In the genomic region with DNA sequence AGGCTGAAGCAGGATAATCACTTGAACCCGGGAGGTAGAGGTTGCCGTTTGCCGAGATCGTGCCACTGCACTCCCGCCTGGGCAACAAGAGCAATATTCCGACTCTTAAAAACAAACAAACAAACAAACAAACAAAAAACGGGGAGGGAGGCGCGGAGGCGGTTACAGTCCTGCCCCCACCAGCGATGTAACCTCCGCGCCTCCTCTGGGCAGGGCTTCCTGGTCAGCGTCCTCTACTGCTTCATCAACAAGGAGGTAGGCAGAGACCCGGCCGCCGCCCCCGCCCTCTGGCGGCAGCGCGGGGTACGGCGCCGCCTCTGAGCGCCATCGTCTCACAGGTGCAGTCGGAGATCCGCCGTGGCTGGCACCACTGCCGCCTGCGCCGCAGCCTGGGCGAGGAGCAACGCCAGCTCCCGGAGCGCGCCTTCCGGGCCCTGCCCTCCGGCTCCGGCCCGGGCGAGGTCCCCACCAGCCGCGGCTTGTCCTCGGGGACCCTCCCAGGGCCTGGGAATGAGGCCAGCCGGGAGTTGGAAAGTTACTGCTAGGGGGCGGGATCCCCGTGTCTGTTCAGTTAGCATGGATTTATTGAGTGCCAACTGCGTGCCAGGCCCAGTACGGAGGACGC, we compare ENCODE assay signal across 1 cellular context.
A peak's percentile ranks its signal among the peaks of the same experiment; 100 is the strongest.
TF ChIP-seq lines count a peak whose summit lies in the region.

No MANE protein-coding gene starts in this region.

TF ChIP-seq in HepG2, 621 proteins besides CTCF, POLR2A, EP300 and RAD21 (continued from another document and continues in another):
- TF ChIP-seq, protein P1, sequence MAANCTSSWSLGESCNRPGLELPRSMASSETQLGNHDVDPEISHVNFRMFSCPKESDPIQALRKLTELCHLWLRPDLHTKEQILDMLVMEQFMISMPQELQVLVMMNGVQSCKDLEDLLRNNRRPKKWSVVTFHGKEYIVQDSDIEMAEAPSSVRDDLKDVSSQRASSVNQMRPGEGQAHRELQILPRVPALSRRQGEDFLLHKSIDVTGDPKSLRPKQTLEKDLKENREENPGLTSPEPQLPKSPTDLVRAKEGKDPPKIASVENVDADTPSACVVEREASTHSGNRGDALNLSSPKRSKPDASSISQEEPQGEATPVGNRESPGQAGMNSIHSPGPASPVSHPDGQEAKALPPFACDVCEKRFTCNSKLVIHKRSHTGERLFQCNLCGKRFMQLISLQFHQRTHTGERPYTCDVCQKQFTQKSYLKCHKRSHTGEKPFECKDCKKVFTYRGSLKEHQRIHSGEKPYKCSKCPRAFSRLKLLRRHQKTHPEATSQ (CRISPR knock-in tag; IDR thresholded peaks at IDR 0.05; ENCODE audit: borderline replicate concordance): 0 out of 2 replicates have a peak, but pooled peaks have one; percentile 33
- TF ChIP-seq, protein P2, sequence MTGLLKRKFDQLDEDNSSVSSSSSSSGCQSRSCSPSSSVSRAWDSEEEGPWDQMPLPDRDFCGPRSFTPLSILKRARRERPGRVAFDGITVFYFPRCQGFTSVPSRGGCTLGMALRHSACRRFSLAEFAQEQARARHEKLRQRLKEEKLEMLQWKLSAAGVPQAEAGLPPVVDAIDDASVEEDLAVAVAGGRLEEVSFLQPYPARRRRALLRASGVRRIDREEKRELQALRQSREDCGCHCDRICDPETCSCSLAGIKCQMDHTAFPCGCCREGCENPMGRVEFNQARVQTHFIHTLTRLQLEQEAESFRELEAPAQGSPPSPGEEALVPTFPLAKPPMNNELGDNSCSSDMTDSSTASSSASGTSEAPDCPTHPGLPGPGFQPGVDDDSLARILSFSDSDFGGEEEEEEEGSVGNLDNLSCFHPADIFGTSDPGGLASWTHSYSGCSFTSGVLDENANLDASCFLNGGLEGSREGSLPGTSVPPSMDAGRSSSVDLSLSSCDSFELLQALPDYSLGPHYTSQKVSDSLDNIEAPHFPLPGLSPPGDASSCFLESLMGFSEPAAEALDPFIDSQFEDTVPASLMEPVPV (CRISPR knock-in tag; IDR thresholded peaks at IDR 0.05): peak; percentile 81; the same call in 1 of the 2 replicates
- TF ChIP-seq, protein P3, sequence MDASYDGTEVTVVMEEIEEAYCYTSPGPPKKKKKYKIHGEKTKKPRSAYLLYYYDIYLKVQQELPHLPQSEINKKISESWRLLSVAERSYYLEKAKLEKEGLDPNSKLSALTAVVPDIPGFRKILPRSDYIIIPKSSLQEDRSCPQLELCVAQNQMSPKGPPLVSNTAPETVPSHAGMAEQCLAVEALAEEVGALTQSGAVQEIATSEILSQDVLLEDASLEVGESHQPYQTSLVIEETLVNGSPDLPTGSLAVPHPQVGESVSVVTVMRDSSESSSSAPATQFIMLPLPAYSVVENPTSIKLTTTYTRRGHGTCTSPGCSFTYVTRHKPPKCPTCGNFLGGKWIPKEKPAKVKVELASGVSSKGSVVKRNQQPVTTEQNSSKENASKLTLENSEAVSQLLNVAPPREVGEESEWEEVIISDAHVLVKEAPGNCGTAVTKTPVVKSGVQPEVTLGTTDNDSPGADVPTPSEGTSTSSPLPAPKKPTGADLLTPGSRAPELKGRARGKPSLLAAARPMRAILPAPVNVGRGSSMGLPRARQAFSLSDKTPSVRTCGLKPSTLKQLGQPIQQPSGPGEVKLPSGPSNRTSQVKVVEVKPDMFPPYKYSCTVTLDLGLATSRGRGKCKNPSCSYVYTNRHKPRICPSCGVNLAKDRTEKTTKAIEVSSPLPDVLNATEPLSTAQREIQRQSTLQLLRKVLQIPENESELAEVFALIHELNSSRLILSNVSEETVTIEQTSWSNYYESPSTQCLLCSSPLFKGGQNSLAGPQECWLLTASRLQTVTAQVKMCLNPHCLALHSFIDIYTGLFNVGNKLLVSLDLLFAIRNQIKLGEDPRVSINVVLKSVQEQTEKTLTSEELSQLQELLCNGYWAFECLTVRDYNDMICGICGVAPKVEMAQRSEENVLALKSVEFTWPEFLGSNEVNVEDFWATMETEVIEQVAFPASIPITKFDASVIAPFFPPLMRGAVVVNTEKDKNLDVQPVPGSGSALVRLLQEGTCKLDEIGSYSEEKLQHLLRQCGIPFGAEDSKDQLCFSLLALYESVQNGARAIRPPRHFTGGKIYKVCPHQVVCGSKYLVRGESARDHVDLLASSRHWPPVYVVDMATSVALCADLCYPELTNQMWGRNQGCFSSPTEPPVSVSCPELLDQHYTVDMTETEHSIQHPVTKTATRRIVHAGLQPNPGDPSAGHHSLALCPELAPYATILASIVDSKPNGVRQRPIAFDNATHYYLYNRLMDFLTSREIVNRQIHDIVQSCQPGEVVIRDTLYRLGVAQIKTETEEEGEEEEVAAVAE (CRISPR knock-in tag; IDR thresholded peaks at IDR 0.05; ENCODE audit: borderline replicate concordance): no peak
- no peak for TF ChIP-seq HOXA7 (CRISPR knock-in tag; IDR thresholded peaks at IDR 0.05)
- TF ChIP-seq SOX5 (CRISPR knock-in tag; IDR thresholded peaks at IDR 0.05; ENCODE audit: borderline replicate concordance): peak; percentile 24; the same call in 1 of the 2 replicates
- peak; percentile 76; the same call in 1 of the 2 replicates for TF ChIP-seq SAFB2 (CRISPR knock-in tag; IDR thresholded peaks at IDR 0.05; ENCODE audit: borderline replicate concordance, low read depth)
- no peak for TF ChIP-seq ZNF749 (CRISPR knock-in tag; IDR thresholded peaks at IDR 0.05; ENCODE audit: borderline replicate concordance)
- TF ChIP-seq SOX13 (IDR thresholded peaks at IDR 0.05): no peak
- peak in 1 of 2 experiments; percentile 41; a peak in 1 of 4 replicates for TF ChIP-seq SOX13 (CRISPR knock-in tag; conservative IDR thresholded peaks at IDR 0.05 in 1 of 2, IDR thresholded peaks at IDR 0.05 in 1 of 2)
- TF ChIP-seq TARDBP (CRISPR knock-in tag; IDR thresholded peaks at IDR 0.05): peak; percentile 51; the same call in 1 of the 2 replicates
- TF ChIP-seq HDAC2 (CRISPR knock-in tag; IDR thresholded peaks at IDR 0.05): peak; percentile 29; the same call in 1 of the 2 replicates
- TF ChIP-seq IRF2 (CRISPR knock-in tag; IDR thresholded peaks at IDR 0.05): 0 out of 2 replicates have a peak, but pooled peaks have one; percentile 32
- TF ChIP-seq, protein P4, sequence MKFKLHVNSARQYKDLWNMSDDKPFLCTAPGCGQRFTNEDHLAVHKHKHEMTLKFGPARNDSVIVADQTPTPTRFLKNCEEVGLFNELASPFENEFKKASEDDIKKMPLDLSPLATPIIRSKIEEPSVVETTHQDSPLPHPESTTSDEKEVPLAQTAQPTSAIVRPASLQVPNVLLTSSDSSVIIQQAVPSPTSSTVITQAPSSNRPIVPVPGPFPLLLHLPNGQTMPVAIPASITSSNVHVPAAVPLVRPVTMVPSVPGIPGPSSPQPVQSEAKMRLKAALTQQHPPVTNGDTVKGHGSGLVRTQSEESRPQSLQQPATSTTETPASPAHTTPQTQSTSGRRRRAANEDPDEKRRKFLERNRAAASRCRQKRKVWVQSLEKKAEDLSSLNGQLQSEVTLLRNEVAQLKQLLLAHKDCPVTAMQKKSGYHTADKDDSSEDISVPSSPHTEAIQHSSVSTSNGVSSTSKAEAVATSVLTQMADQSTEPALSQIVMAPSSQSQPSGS (CRISPR knock-in tag; IDR thresholded peaks at IDR 0.05): 0 out of 2 replicates have a peak, but pooled peaks have one; percentile 44
- TF ChIP-seq BCL6 (CRISPR knock-in tag; IDR thresholded peaks at IDR 0.05): 0 out of 2 replicates have a peak, but pooled peaks have one; percentile 46
- TF ChIP-seq SKI (IDR thresholded peaks at IDR 0.05; ENCODE audit: partially characterized antibody): no peak
- peak; percentile 29 for TF ChIP-seq MED8 (CRISPR knock-in tag; IDR thresholded peaks at IDR 0.05; ENCODE audit: insufficient replicate concordance)
- TF ChIP-seq, protein P5, sequence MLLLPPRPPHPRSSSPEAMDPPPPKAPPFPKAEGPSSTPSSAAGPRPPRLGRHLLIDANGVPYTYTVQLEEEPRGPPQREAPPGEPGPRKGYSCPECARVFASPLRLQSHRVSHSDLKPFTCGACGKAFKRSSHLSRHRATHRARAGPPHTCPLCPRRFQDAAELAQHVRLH (CRISPR knock-in tag; IDR thresholded peaks at IDR 0.05; ENCODE audit: borderline replicate concordance, low read depth): peak; percentile 52; the same call in 1 of the 2 replicates
- TF ChIP-seq YY1 (IDR thresholded peaks at IDR 0.05; ENCODE audit: insufficient read depth, insufficient replicate concordance, low read depth, low read length): peak; percentile 74
- TF ChIP-seq, protein P6, sequence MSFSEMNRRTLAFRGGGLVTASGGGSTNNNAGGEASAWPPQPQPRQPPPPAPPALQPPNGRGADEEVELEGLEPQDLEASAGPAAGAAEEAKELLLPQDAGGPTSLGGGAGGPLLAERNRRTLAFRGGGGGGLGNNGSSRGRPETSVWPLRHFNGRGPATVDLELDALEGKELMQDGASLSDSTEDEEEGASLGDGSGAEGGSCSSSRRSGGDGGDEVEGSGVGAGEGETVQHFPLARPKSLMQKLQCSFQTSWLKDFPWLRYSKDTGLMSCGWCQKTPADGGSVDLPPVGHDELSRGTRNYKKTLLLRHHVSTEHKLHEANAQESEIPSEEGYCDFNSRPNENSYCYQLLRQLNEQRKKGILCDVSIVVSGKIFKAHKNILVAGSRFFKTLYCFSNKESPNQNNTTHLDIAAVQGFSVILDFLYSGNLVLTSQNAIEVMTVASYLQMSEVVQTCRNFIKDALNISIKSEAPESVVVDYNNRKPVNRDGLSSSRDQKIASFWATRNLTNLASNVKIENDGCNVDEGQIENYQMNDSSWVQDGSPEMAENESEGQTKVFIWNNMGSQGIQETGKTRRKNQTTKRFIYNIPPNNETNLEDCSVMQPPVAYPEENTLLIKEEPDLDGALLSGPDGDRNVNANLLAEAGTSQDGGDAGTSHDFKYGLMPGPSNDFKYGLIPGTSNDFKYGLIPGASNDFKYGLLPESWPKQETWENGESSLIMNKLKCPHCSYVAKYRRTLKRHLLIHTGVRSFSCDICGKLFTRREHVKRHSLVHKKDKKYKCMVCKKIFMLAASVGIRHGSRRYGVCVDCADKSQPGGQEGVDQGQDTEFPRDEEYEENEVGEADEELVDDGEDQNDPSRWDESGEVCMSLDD (CRISPR knock-in tag; IDR thresholded peaks at IDR 0.05; ENCODE audit: borderline replicate concordance): no peak
- TF ChIP-seq ZNF619 (CRISPR knock-in tag; IDR thresholded peaks at IDR 0.05): no peak
- no peak for TF ChIP-seq ZBTB38 (CRISPR knock-in tag; IDR thresholded peaks at IDR 0.05)
- peak; percentile 78 for TF ChIP-seq ZC3H13 (CRISPR knock-in tag; IDR thresholded peaks at IDR 0.05)
- TF ChIP-seq, protein P7, sequence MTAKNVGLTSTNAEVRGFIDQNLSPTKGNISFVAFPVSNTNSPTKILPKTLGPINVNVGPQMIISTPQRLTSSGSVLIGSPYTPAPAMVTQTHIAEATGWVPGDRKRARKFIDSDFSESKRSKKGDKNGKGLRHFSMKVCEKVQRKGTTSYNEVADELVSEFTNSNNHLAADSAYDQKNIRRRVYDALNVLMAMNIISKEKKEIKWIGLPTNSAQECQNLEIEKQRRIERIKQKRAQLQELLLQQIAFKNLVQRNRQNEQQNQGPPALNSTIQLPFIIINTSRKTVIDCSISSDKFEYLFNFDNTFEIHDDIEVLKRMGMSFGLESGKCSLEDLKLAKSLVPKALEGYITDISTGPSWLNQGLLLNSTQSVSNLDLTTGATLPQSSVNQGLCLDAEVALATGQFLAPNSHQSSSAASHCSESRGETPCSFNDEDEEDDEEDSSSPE (CRISPR knock-in tag; IDR thresholded peaks at IDR 0.05): 0 out of 2 replicates have a peak, but pooled peaks have one; percentile 36
- TF ChIP-seq, protein P8, sequence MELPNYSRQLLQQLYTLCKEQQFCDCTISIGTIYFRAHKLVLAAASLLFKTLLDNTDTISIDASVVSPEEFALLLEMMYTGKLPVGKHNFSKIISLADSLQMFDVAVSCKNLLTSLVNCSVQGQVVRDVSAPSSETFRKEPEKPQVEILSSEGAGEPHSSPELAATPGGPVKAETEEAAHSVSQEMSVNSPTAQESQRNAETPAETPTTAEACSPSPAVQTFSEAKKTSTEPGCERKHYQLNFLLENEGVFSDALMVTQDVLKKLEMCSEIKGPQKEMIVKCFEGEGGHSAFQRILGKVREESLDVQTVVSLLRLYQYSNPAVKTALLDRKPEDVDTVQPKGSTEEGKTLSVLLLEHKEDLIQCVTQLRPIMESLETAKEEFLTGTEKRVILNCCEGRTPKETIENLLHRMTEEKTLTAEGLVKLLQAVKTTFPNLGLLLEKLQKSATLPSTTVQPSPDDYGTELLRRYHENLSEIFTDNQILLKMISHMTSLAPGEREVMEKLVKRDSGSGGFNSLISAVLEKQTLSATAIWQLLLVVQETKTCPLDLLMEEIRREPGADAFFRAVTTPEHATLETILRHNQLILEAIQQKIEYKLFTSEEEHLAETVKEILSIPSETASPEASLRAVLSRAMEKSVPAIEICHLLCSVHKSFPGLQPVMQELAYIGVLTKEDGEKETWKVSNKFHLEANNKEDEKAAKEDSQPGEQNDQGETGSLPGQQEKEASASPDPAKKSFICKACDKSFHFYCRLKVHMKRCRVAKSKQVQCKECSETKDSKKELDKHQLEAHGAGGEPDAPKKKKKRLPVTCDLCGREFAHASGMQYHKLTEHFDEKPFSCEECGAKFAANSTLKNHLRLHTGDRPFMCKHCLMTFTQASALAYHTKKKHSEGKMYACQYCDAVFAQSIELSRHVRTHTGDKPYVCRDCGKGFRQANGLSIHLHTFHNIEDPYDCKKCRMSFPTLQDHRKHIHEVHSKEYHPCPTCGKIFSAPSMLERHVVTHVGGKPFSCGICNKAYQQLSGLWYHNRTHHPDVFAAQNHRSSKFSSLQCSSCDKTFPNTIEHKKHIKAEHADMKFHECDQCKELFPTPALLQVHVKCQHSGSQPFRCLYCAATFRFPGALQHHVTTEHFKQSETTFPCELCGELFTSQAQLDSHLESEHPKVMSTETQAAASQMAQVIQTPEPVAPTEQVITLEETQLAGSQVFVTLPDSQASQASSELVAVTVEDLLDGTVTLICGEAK (IDR thresholded peaks at IDR 0.05): no peak
- TF ChIP-seq, protein P8 (CRISPR knock-in tag; IDR thresholded peaks at IDR 0.05): 0 out of 2 replicates have a peak, but pooled peaks have one; percentile 53
- no peak for TF ChIP-seq POLR2AphosphoS2 (IDR thresholded peaks at IDR 0.05; ENCODE audit: low read depth, low read length)
- TF ChIP-seq YEATS2 (CRISPR knock-in tag; IDR thresholded peaks at IDR 0.05; ENCODE audit: borderline replicate concordance): peak; percentile 52; the same call in 1 of the 2 replicates
